Comparison of ENCODE assay signal across 8 cellular contexts in genomic region chr22:22959147-22959827, GRCh38.
DNase-seq lines count a peak whose midpoint lies in the region; ATAC-seq and TF ChIP-seq lines count a peak whose summit lies in the region.

No MANE protein-coding gene starts in this region.

- no peaks in the 10 kb centered on the region for H4K20me1 ChIP-seq in hepatocyte (ENCODE audit: insufficient read depth, poor library complexity, severe bottlenecking)

- H3K4me2 ChIP-seq in hepatocyte = no peak overlapping the region

- H2AFZ ChIP-seq in hepatocyte = no peak overlapping the region

- H3K9me3 ChIP-seq in hepatocyte (ENCODE audit: low read depth) = peaks cover 7% of the 10 kb centered on the region

- no peak for ATAC-seq in HG03097 (IDR thresholded peaks at IDR 0.05; ENCODE audit: low FRiP score, unreplicated experiment)

- peak; percentile 100 for TF ChIP-seq CTCF in hepatocyte (IDR thresholded peaks at IDR 0.05; ENCODE audit: poor library complexity)

- no peaks in the 10 kb centered on the region for H3K9me2 ChIP-seq in hepatocyte (replicated peaks; ENCODE audit: insufficient read depth)

- no peak overlapping the region for H3K27ac ChIP-seq in hepatocyte

- H3K4me1 ChIP-seq in hepatocyte (ENCODE audit: insufficient read depth) = peaks cover 13% of the 10 kb centered on the region

- H3K27me3 ChIP-seq in hepatocyte = peaks cover 3% of the 10 kb centered on the region

- H3K79me2 ChIP-seq in hepatocyte = no peaks in the 10 kb centered on the region

- H3K36me3 ChIP-seq in hepatocyte (replicated peaks; ENCODE audit: insufficient read depth, low read depth) = no peaks in the 10 kb centered on the region

- WGBS in hepatocyte (ENCODE audit: low lambda C conversion rate, missing lambda C conversion rate) = 33% methylated on average over 9 of the region's 9 CpGs

- no peak overlapping the region for H3K4me3 ChIP-seq in hepatocyte

- DNase-seq in GDM1 (lab: John Stamatoyannopoulos, UW) (peak; percentile 53), NCI-H1092 treated with DMSO at 0.1 percent for 48 hours (lab: John Stamatoyannopoulos, UW) (peak; percentile 83), T-helper 1 cell (peak in 4 of 5 donors; percentile 35 to 62 (median 57)), anterior cingulate cortex (lab: John Stamatoyannopoulos, UW) (peak in 55 of 58 donors; percentile 27 to 88 (median 68)), hepatocyte (ENCODE audit: low spot score) (peak; percentile 88), NCI-H1048 (lab: John Stamatoyannopoulos, UW) (no peak)
- peak; percentile 45 to 66 for DNase-seq in stimulated activated CD4-positive, alpha-beta T cell treated with anti-CD3 and anti-CD28 coated beads, Interleukin-12 subunit alpha, Interleukin-12 subunit beta, amount 100 ng/mL, for 24 hours (ENCODE audit: low read depth in 2 of 2)
